Comparison of ENCODE assay signal across 19 cellular contexts in the genomic region with DNA sequence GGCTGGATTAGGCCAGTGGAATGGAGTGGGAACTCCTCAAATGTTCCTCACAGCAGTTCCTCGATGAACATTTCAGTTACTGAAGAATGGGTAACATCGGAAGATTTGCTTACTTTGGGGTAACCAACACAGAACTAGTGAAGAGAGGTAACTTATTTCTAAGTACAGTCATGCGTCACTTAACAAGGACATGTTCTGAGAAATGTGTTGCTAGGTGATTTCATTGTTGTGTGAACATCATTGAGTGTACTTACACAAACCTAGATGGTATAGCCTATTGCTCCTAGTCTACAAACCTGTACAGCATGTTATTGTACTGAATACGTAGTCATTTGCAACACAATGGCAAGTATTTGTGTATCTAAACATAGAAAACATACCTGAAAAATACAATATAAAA.
"Had no signal": no experiment of that assay in that cellular context is flagged by ENCODE, and none has a peak within 500 bp of the region (broad histone marks: within the 10 kb centered on the region; RNA-seq: fewer than 3 reads in every experiment).

No MANE protein-coding gene starts in this region.

- H3K27me3 ChIP-seq: neural progenitor cell, testis, uterus had no signal

- H3K27ac Mint-ChIP-seq: activated naive CD8-positive, alpha-beta T cell treated with anti-CD3 and anti-CD28 coated beads for 36 hours; naive B cell; neural progenitor cell; T-cell had no signal

- H3K4me3 ChIP-seq: lower lobe of right lung, neural progenitor cell, testis, uterus had no signal

- ATAC-seq: esophagus mucosa, lower lobe of right lung, T-cell had no signal

- H3K36me3 ChIP-seq: lower lobe of right lung, neural progenitor cell, uterus had no signal

- H3K27ac ChIP-seq: lower lobe of right lung, neural progenitor cell, testis, uterus had no signal

- H2AFZ ChIP-seq: neural progenitor cell had no signal

- H3K36me3 Mint-ChIP-seq: naive B cell, neural progenitor cell, T-cell had no signal

- H3K4me2 ChIP-seq: neural progenitor cell had no signal

- H3K4me1 ChIP-seq: testis, uterus had no signal

- DNase-seq: activated CD4-positive, alpha-beta T cell treated with anti-CD3 and anti-CD28 coated beads for 48 hours; activated gamma-delta T cell; activated naive CD8-positive, alpha-beta T cell treated with anti-CD3 and anti-CD28 coated beads for 36 hours; effector memory CD4-positive, alpha-beta T cell; foreskin melanocyte; kidney; lower lobe of right lung; naive B cell; retina; stimulated activated CD4-positive, alpha-beta T cell treated with anti-CD3 and anti-CD28 coated beads, Interleukin-2, amount 100 ng/mL, for 48 hours; stimulated activated CD8-positive, alpha-beta memory T cell treated with anti-CD3 and anti-CD28 coated beads, Interleukin-4, amount 100 ng/mL, for 48 hours; stimulated activated naive CD4-positive, alpha-beta T cell; T-cell; T-helper 9 cell; testis; uterus had no signal

- H3K4me3 Mint-ChIP-seq: activated naive CD8-positive, alpha-beta T cell treated with anti-CD3 and anti-CD28 coated beads for 36 hours; central memory CD8-positive, alpha-beta T cell; naive B cell; neural progenitor cell; T-cell had no signal

- H3K9me3 Mint-ChIP-seq: central memory CD8-positive, alpha-beta T cell; naive B cell; neural progenitor cell; T-cell had no signal
